In genomic region chr6:31795616-31796298, GRCh38 we compare ENCODE assay signal across 8 cellular contexts. TPM values are rescaled to one million over a fixed set of nuclear protein-coding genes. Genes with fewer than 3 reads are reported as not detected.
A peak's percentile ranks its signal among the peaks of the same experiment; 100 is the strongest.
DNase-seq lines count a peak whose midpoint lies in the region; ATAC-seq and TF ChIP-seq lines count a peak whose summit lies in the region.

VARS1 (minus strand) TSS chr6:31795752; CDS start chr6:31795217, 535 bp downstream.

- 0 to 2% (median 1%) methylated on average over 30 to 75 of the region's 75 CpGs for WGBS in ovary, 3 donors
- WGBS in thymus = 3% methylated on average over 75 of the region's 75 CpGs

- H3K36me3 ChIP-seq in ES-I3 (ENCODE audit: insufficient read depth, low read length) (peaks cover 2% of the 10 kb centered on the region; the same call in 1 of the 2 replicates), ovary (no peaks in the 10 kb centered on the region), thymus (ENCODE audit: control insufficient read depth, insufficient read depth) (peaks cover 11% of the 10 kb centered on the region)

- H3K4me3 Mint-ChIP-seq in activated naive CD4-positive, alpha-beta T cell treated with anti-CD3 and anti-CD28 coated beads, Interleukin-2, amount 50 U/mL, for 24 hours = peak within 1 kb of the TSS; percentile 94

- peak within 1 kb of the TSS; percentile 90 for H3K9ac ChIP-seq in ES-I3 (ENCODE audit: low read depth, low read length)

- H3K4me1 ChIP-seq in ES-I3 (ENCODE audit: insufficient read depth, low read length) (peaks cover 4% of the 10 kb centered on the region), ovary (ENCODE audit: insufficient read depth) (peaks cover 6% of the 10 kb centered on the region), thymus (ENCODE audit: control insufficient read depth, insufficient read depth, low read length) (peaks cover 16% of the 10 kb centered on the region)

- H3K9me3 ChIP-seq in ES-I3 (ENCODE audit: control insufficient read depth, insufficient read depth, low read length) (no peaks in the 10 kb centered on the region), ovary (no peaks in the 10 kb centered on the region), thymus (ENCODE audit: control insufficient read depth) (no peaks in the 10 kb centered on the region)

- H3K36me3 Mint-ChIP-seq in activated naive CD4-positive, alpha-beta T cell treated with anti-CD3 and anti-CD28 coated beads, Interleukin-2, amount 50 U/mL, for 24 hours = peaks cover 3% of the 10 kb centered on the region

- TF ChIP-seq POLR2A in ovary (IDR thresholded peaks at IDR 0.05) = peak; percentile 70

- ATAC-seq in SK-N-SH treated with all-trans-retinoic acid at 6 μM for 48 hours = peak; percentile 83

- peak within 1 kb of the TSS; percentile 67 for H3K4me3 ChIP-seq in ovary
- peak within 1 kb of the TSS; percentile 88 for H3K4me3 ChIP-seq in thymus (ENCODE audit: low read length)

- DNase-seq in HCEC 1CT (peak; percentile 91), NAMALWA (ENCODE audit: low spot score) (peak; percentile 84), glomerular visceral epithelial cell (ENCODE audit: extremely low spot score) (peak; percentile 93), ovary (peak; percentile 88 to 93 (median 91))

- peak within 1 kb of the TSS; percentile 93 to 96 for H3K27ac ChIP-seq in ovary
- H3K27ac ChIP-seq in thymus (ENCODE audit: low read depth) = peak within 1 kb of the TSS; percentile 99

- no peak for TF ChIP-seq EP300 in ovary (IDR thresholded peaks at IDR 0.05)

- TF ChIP-seq CTCF in ovary (IDR thresholded peaks at IDR 0.05) = peak; percentile 77 to 99 (median 99)

- H3K27ac Mint-ChIP-seq in activated naive CD4-positive, alpha-beta T cell treated with anti-CD3 and anti-CD28 coated beads, Interleukin-2, amount 50 U/mL, for 24 hours = peak within 1 kb of the TSS; percentile 100

- peaks cover 35% of the 10 kb centered on the region for H3K4me1 Mint-ChIP-seq in activated naive CD4-positive, alpha-beta T cell treated with anti-CD3 and anti-CD28 coated beads, Interleukin-2, amount 50 U/mL, for 24 hours

- H3K27me3 ChIP-seq in ovary = no peaks in the 10 kb centered on the region
- no peaks in the 10 kb centered on the region for H3K27me3 ChIP-seq in thymus (ENCODE audit: control insufficient read depth, insufficient read depth)

- no peaks in the 10 kb centered on the region for H3K9me3 Mint-ChIP-seq in activated naive CD4-positive, alpha-beta T cell treated with anti-CD3 and anti-CD28 coated beads, Interleukin-2, amount 50 U/mL, for 24 hours

- intact Hi-C loops in ovary (cut with DNase I) = loop anchor here in 2 of 4 donors (5.0 to 10.0 kb wide), 2 partner anchors 37 to 61 kb away; partner anchors contain the start of gene CLIC1 (in 1 of the 2)

- no peaks in the 10 kb centered on the region for H3K27me3 Mint-ChIP-seq in activated naive CD4-positive, alpha-beta T cell treated with anti-CD3 and anti-CD28 coated beads, Interleukin-2, amount 50 U/mL, for 24 hours

TF ChIP-seq in SK-N-SH treated with all-trans-retinoic acid at 6 μM for 48 hours, 23 proteins besides CTCF, POLR2A, EP300 and RAD21:
- TF ChIP-seq, protein P1, sequence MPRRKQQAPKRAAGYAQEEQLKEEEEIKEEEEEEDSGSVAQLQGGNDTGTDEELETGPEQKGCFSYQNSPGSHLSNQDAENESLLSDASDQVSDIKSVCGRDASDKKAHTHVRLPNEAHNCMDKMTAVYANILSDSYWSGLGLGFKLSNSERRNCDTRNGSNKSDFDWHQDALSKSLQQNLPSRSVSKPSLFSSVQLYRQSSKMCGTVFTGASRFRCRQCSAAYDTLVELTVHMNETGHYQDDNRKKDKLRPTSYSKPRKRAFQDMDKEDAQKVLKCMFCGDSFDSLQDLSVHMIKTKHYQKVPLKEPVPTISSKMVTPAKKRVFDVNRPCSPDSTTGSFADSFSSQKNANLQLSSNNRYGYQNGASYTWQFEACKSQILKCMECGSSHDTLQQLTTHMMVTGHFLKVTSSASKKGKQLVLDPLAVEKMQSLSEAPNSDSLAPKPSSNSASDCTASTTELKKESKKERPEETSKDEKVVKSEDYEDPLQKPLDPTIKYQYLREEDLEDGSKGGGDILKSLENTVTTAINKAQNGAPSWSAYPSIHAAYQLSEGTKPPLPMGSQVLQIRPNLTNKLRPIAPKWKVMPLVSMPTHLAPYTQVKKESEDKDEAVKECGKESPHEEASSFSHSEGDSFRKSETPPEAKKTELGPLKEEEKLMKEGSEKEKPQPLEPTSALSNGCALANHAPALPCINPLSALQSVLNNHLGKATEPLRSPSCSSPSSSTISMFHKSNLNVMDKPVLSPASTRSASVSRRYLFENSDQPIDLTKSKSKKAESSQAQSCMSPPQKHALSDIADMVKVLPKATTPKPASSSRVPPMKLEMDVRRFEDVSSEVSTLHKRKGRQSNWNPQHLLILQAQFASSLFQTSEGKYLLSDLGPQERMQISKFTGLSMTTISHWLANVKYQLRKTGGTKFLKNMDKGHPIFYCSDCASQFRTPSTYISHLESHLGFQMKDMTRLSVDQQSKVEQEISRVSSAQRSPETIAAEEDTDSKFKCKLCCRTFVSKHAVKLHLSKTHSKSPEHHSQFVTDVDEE (CRISPR knock-in tag; IDR thresholded peaks at IDR 0.05) = 0 out of 2 replicates have a peak, but pooled peaks have one; percentile 15
- no peak for TF ChIP-seq ZNF70 (CRISPR knock-in tag; IDR thresholded peaks at IDR 0.05)

RNA-seq across cellular contexts. Expression of gene VARS1, which starts in this region (rescaled TPM):
- total RNA-seq in ovary = 10 to 100 TPM; 16.0 to 73.6 (median 44.1) TPM
- polyA plus RNA-seq in ovary = 10 to 100 TPM; 21.1 to 29.8 TPM
- 25.2 TPM for polyA plus RNA-seq in thymus

Comparison
In these comparisons a context has a peak if more than half of its experiments do, and no peak if none do; other contexts are left out.
1. Peak in every context shown above with its lines: DNase-seq, ATAC-seq, H3K4me3 ChIP-seq and H3K27ac ChIP-seq.